In the genomic region with DNA sequence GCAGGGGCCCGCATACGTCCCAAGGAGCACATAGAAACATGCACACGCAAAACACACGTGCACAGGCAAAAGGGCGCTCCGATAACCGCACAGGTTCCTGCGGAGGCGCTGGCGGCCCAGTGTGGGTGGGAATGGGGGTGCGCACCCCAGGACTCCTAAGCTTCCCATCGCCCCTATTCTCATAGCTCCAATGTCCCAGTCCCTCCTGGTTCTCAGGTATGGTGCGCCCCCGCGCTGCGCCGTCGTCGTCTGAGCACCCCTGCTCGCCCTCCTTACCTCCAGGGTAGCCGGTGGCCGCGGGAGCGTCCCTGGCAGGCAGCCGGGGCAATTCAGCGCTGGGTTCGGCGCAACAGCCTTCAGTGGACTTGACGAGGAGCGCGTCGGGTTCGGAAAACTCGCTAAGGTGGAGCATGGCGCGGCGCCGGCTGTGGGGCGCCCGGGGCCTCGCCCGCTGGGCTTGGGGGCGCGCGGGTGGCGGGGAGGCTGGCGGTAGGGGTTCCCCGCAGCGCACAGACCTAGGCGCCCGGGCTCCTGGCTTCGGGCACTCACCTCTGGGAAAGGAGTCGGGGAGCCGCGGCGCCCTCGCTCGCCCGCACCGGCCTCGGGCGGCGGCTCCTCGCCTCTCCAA, we compare ENCODE assay signal across 8 cellular contexts. TPM values are rescaled to one million over a fixed set of nuclear protein-coding genes. Genes with fewer than 3 reads are reported as not detected.
A peak's percentile ranks its signal among the peaks of the same experiment; 100 is the strongest.
DNase-seq lines count a peak whose midpoint lies in the region; ATAC-seq lines count a peak whose summit lies in the region.

No MANE protein-coding gene starts in this region.

- H3K9me3 ChIP-seq in thymus (ENCODE audit: control insufficient read depth): peaks cover 1% of the 10 kb centered on the region

- H3K9me3 Mint-ChIP-seq in immature natural killer cell: peaks cover 0 to 2% (median 0%) of the 10 kb centered on the region in 6 donors

- H3K36me3 ChIP-seq in thymus (ENCODE audit: control insufficient read depth, insufficient read depth): no peaks in the 10 kb centered on the region

- WGBS in thymus: 5% methylated on average over 64 of the region's 64 CpGs

- peaks cover 10 to 16% of the 10 kb centered on the region in 2 donors for H3K4me1 Mint-ChIP-seq in immature natural killer cell

- peak overlapping the region; percentile 65 to 76 (median 69) for H3K4me3 Mint-ChIP-seq in immature natural killer cell

- peaks cover 23 to 48% (median 24%) of the 10 kb centered on the region in 3 donors for H3K27me3 Mint-ChIP-seq in immature natural killer cell (ENCODE audit: low read depth in 3 of 3)

- H3K27ac ChIP-seq in thymus (ENCODE audit: low read depth): no peak overlapping the region

- DNase-seq in D341Med (ENCODE audit: low spot score) (peak; percentile 57), immature natural killer cell (no peak), NCI-H2171 treated with DMSO at 0.1 percent for 48 hours (lab: John Stamatoyannopoulos, UW) (no peak)
- DNase-seq in activated naive CD4-positive, alpha-beta T cell treated with anti-CD3 and anti-CD28 coated beads, Interleukin-2, amount 50 U/mL, for 16 hours: peak; percentile 17

- H3K36me3 Mint-ChIP-seq in immature natural killer cell: no peaks in the 10 kb centered on the region

- peaks cover 59% of the 10 kb centered on the region for H3K27me3 ChIP-seq in thymus (ENCODE audit: control insufficient read depth, insufficient read depth)

- H3K4me3 ChIP-seq in thymus (ENCODE audit: low read length): peak overlapping the region; percentile 52

- ATAC-seq in HG02981 (IDR thresholded peaks at IDR 0.05; ENCODE audit: unreplicated experiment) (peak; percentile 6), GM21825 (IDR thresholded peaks at IDR 0.05; ENCODE audit: unreplicated experiment) (no peak)
- no peak for ATAC-seq in activated CD4-positive, CD25-positive, alpha-beta regulatory T cell treated with anti-CD3 and anti-CD28 coated beads, Interleukin-2, amount 50 U/mL, for 24 hours

- H3K4me1 ChIP-seq in thymus (ENCODE audit: control insufficient read depth, insufficient read depth, low read length): peaks cover 10% of the 10 kb centered on the region

- H3K27ac Mint-ChIP-seq in immature natural killer cell: peak overlapping the region in 1 of 6 donors; percentile 46

RNA-seq across cellular contexts. Expression of gene EGR4, which starts 0.3 kb away (rescaled TPM):
- polyA plus RNA-seq in immature natural killer cell (not detected), thymus (0.14 TPM)

RNA-seq across cellular contexts. Expression of gene FBXO41, which starts 8.7 kb away (rescaled TPM):
- polyA plus RNA-seq in immature natural killer cell (1 to 10 TPM in 1 of 3 donors, under 1 TPM in 1, not detected in 1; 0.40 to 1.2 TPM), thymus (8.2 TPM)

RNA-seq across cellular contexts. Expression of gene CCT7, which starts 58.9 kb away (rescaled TPM):
- 100 to 1,000 TPM; 240 to 379 (median 277) TPM for polyA plus RNA-seq in immature natural killer cell
- polyA plus RNA-seq in thymus: 115 TPM

RNA-seq across cellular contexts. Expression of gene PRADC1, which starts 60.0 kb away (rescaled TPM):
- 10 to 100 TPM; 34.1 to 70.2 (median 62.6) TPM for polyA plus RNA-seq in immature natural killer cell
- 15.4 TPM for polyA plus RNA-seq in thymus

Comparison
In these comparisons a context has a peak if more than half of its experiments do, and no peak if none do; other contexts are left out.
1. DNase-seq: peak in D341Med (single experiment) and activated naive CD4-positive, alpha-beta T cell treated with anti-CD3 and anti-CD28 coated beads, Interleukin-2, amount 50 U/mL, for 16 hours (single experiment); none in immature natural killer cell (0 of 3) and NCI-H2171 treated with DMSO at 0.1 percent for 48 hours (single experiment).